In the genomic region with DNA sequence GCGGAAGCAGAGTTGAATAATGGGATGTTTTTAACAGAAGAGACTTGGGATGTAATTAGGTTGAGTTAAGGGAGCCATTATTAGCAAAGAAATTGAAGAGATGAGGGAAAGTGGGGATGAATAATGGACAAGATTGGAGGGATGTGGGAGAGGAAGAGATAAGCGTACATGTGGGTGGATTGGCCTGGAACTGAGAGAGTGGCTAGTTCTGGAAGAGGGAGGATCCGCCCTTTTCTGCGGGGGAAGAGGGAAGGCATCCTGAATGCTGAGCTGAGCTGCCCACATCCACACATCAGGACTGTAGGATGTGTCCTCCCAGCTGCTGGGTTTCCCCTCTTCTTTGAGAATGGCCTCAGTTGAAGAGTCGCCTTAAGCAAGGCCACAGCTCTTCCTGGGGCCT, we compare ENCODE assay signal across 9 cellular contexts.
"Had no signal": no experiment of that assay in that cellular context is flagged by ENCODE, and none has a peak within 500 bp of the region (broad histone marks: within the 10 kb centered on the region; RNA-seq: fewer than 3 reads in every experiment).

No MANE protein-coding gene starts in this region.

- H3K4me3 ChIP-seq: GM23338, HAP-1 had no signal

- H3K9me3 Mint-ChIP-seq: GM23338 had no signal

- DNase-seq: H7, KBM-7 had no signal

- H3K27ac ChIP-seq: HL-60, KMS-11 had no signal

- H3K36me3 ChIP-seq: HAP-1 had no signal

- H2AFZ ChIP-seq: GM23338 had no signal

- H3K9me3 ChIP-seq: HAP-1 had no signal

- H3K4me2 ChIP-seq: GM23338, KMS-11 had no signal

- H3K4me1 Mint-ChIP-seq: IgD-negative memory B cell had no signal

- H3K36me3 Mint-ChIP-seq: IgD-negative memory B cell had no signal

- FAIRE-seq: HepG2 had no signal

- ATAC-seq: GM23338, HCT116, HepG2 had no signal

- H3K4me3 Mint-ChIP-seq: GM23338 had no signal

- H3K27ac Mint-ChIP-seq: GM23338 had no signal

- H3K9ac ChIP-seq: KMS-11 had no signal

- H3K4me1 ChIP-seq: HAP-1 had no signal
